ENCODE assay signal across 9 cellular contexts in the genomic region with DNA sequence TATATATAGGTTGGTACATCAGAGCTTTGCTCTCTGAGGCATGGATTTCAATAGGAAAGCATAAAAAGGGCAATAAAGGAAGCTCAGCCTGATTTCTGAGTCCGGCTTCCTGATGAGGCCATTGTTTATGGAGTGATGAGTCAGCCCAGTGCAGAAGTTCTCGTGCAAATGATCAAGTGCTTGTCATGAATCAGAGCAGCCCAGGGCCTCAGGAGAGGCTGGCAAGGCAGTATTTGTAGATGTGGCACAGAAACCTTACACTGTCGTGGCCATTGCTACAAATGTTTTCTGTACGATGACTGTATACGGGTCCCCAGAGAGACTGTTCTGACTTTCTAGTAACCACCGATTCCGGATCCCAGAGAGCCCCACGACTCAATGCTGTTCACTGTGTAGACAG. TPM values are rescaled to one million over a fixed set of nuclear protein-coding genes. Genes with fewer than 3 reads are reported as not detected.
A peak's percentile ranks its signal among the peaks of the same experiment; 100 is the strongest.
DNase-seq lines count a peak whose midpoint lies in the region; ATAC-seq, FAIRE-seq and TF ChIP-seq lines count a peak whose summit lies in the region.
"Had no signal": no experiment of that assay in that cellular context is flagged by ENCODE, and none has a peak within 500 bp of the region (broad histone marks: within the 10 kb centered on the region; RNA-seq: fewer than 3 reads in every experiment).

No MANE protein-coding gene starts in this region.

- POLR2A ChIA-PET in A549 (lab: Yijun Ruan, JAX), result interaction anchor here (0.6 to 1.0 kb wide), 2 partner anchors 12 to 289 kb away, joined by 3 read pairs; no protein-coding TSS in a partner anchor
- POLR2A ChIA-PET in HCT116 (lab: Charles Lee), result interaction anchor here (0.8 kb wide), 1 partner anchor 10 kb away, joined by 3 read pairs; no protein-coding TSS in a partner anchor

- RAD21 ChIA-PET in HCT116 (lab: Charles Lee; ENCODE audit: low non-redundant PET in 1 of 2, low total read pairs in 2 of 2, uncharacterized antibody in 2 of 2, unreplicated experiment in 2 of 2), result interaction anchor here in 1 of 2 experiments (0.6 kb wide), 1 partner anchor 317 kb away, joined by 5 read pairs; no protein-coding TSS in a partner anchor

- intact Hi-C loops in HCT116 (cut with micrococcal nuclease), result no loop called here
- intact Hi-C loops in sciatic nerve (cut with DNase I), result no loop called here

- no TSS peak for BruUV-seq in HCT116 (replicated peaks; lab: Mats Ljungman, UMichigan)

- H3K4me3 ChIP-seq in A549 (no peak overlapping the region), HCT116 (replicated peaks in 1 of 2; ENCODE audit: low read depth in 1 of 2, low read length in 2 of 2) (peak overlapping the region in 1 of 2 experiments; percentile 32; a peak in 1 of 4 replicates), SJSA1 (no peak overlapping the region), fibroblast of villous mesenchyme (ENCODE audit: low read depth, low read length) (no peak overlapping the region)

- H3K36me3 ChIP-seq in HCT116 (ENCODE audit: control insufficient read depth in 1 of 2, insufficient read depth in 2 of 2, low read length in 2 of 2) (no peaks in the 10 kb centered on the region), SJSA1 (no peaks in the 10 kb centered on the region)

- H3K79me2 ChIP-seq in HCT116 (ENCODE audit: insufficient read depth, low read length), result no peaks in the 10 kb centered on the region

- TF ChIP-seq RAD21 in A549 (conservative IDR thresholded peaks at IDR 0.05 in 1 of 2, IDR thresholded peaks at IDR 0.05 in 1 of 2) (no peak), HCT116 (IDR thresholded peaks at IDR 0.05; ENCODE audit: low read depth) (no peak)

- peak overlapping the region; percentile 51 for H3K4me2 ChIP-seq in A549
- peak overlapping the region; percentile 74 for H3K4me2 ChIP-seq in HCT116 (ENCODE audit: low read length)

- no peaks in the 10 kb centered on the region for H3K9me2 ChIP-seq in HCT116 (ENCODE audit: insufficient read depth)

- H2AFZ ChIP-seq in HCT116 (ENCODE audit: low read depth, low read length, poor library complexity, severe bottlenecking), result peak overlapping the region; percentile 92

- CTCF ChIA-PET in A549 (lab: Yijun Ruan, JAX), result interaction anchor here (1.6 to 5.1 kb wide), 3 partner anchors 10 to 20 kb away, joined by 3 to 38 read pairs (median 8); no protein-coding TSS in a partner anchor
- CTCF ChIA-PET in HCT116 (lab: Charles Lee), result interaction anchor here (1.2 kb wide), 1 partner anchor 10 kb away, joined by 6 read pairs; no protein-coding TSS in a partner anchor

- H3K27ac ChIP-seq in A549, result peak overlapping the region; percentile 71 to 75
- H3K27ac ChIP-seq in HCT116 (ENCODE audit: low read depth, low read length), result peak overlapping the region; percentile 48; the same call in 1 of the 2 replicates
- peak overlapping the region; percentile 93 for H3K27ac ChIP-seq in SJSA1

- H4K20me1 ChIP-seq in HCT116 (ENCODE audit: insufficient read depth), result no peaks in the 10 kb centered on the region

- peak; percentile 84 for DNase-seq in A549 (ENCODE audit: low read depth in 1 of 2, low spot score in 1 of 2)
- DNase-seq in HCT116 (ENCODE audit: low read depth, low spot score), result peak; percentile 66
- DNase-seq in SJSA1 (ENCODE audit: low read depth in 1 of 2, low spot score in 2 of 2), result peak; percentile 92 to 95
- DNase-seq in fibroblast of villous mesenchyme (ENCODE audit: low read depth), result peak; percentile 96
- no peak for DNase-seq in sciatic nerve (ENCODE audit: low spot score)
- no peak for DNase-seq in T-helper 9 cell
- no peak for DNase-seq in ecto neural progenitor cell (ENCODE audit: low spot score)
- DNase-seq in stimulated activated CD4-positive, alpha-beta T cell treated with anti-CD3 and anti-CD28 coated beads, Interleukin-4, amount 100 ng/mL, for 1 hour, result no peak
- DNase-seq: activated naive CD8-positive, alpha-beta T cell treated with anti-CD3 and anti-CD28 coated beads, Interleukin-2, amount 10 ng/mL, durations not matched to agents 7 days and 5 days had no signal

- TF ChIP-seq POLR2A in A549 (IDR thresholded peaks at IDR 0.05; ENCODE audit: low read length) (no peak), HCT116 (IDR thresholded peaks at IDR 0.05; ENCODE audit: borderline replicate concordance, extremely low read depth, insufficient read depth, insufficient read length) (no peak)

- 2% methylated on average over 8 of the region's 8 CpGs for WGBS in A549 (ENCODE audit: missing lambda C conversion rate)

- 0 out of 3 replicates have a peak, but pooled peaks cover 3% of the 10 kb centered on the region for H3K9me3 ChIP-seq in A549
- peaks cover 0 to 5% of the 10 kb centered on the region in 2 experiments; a peak in 1 of 4 replicates for H3K9me3 ChIP-seq in HCT116 (ENCODE audit: control insufficient read depth in 1 of 2, insufficient read depth in 1 of 2, low read depth in 1 of 2, low read length in 2 of 2)
- H3K9me3 ChIP-seq in SJSA1 (replicated peaks), result no peaks in the 10 kb centered on the region

- FAIRE-seq in A549 (lab: Jason Lieb, UNC), result no peak

- TF ChIP-seq CTCF in A549 (IDR thresholded peaks at IDR 0.05) (no peak), HCT116 (IDR thresholded peaks at IDR 0.05 in 2 of 3, conservative IDR thresholded peaks at IDR 0.05 in 1 of 3; ENCODE audit: borderline replicate concordance in 1 of 3, insufficient read depth in 1 of 3, low read depth in 2 of 3, low read length in 2 of 3) (no peak), fibroblast of villous mesenchyme (IDR thresholded peaks at IDR 0.05; ENCODE audit: insufficient read depth, low read depth, low read length) (no peak)

- H3K9ac ChIP-seq in HCT116 (ENCODE audit: low read length), result peak overlapping the region; percentile 13; the same call in 1 of the 2 replicates

- TF ChIP-seq EP300 in A549 (IDR thresholded peaks at IDR 0.05), result no peak

- ATAC-seq in A549, result peak; percentile 96 to 98
- peak; percentile 94 for ATAC-seq in HCT116
- peak; percentile 77 for ATAC-seq in sciatic nerve

- H3K27me3 ChIP-seq in HCT116 (ENCODE audit: insufficient read depth, low read length) (peaks cover under 1% of the 10 kb centered on the region; the same call in 1 of the 2 replicates), SJSA1 (replicated peaks) (no peaks in the 10 kb centered on the region)

- peaks cover 11% of the 10 kb centered on the region for H3K4me1 ChIP-seq in A549
- H3K4me1 ChIP-seq in HCT116 (ENCODE audit: control insufficient read depth in 1 of 2, insufficient read depth in 2 of 2, low read length in 2 of 2), result peaks cover 8 to 20% of the 10 kb centered on the region in 2 experiments
- peaks cover 53% of the 10 kb centered on the region for H3K4me1 ChIP-seq in SJSA1 (replicated peaks)

TF ChIP-seq in A549, 52 proteins besides CTCF, POLR2A, EP300 and RAD21:
- peak; percentile 67 for TF ChIP-seq MAFK (IDR thresholded peaks at IDR 0.05; ENCODE audit: partially characterized antibody)
- TF ChIP-seq EHMT2 (IDR thresholded peaks at IDR 0.05; ENCODE audit: low read depth), result no peak
- peak; percentile 52; the same call in 1 of the 2 replicates for TF ChIP-seq FOSL2 (IDR thresholded peaks at IDR 0.05)
- TF ChIP-seq FOSL2 (CRISPR knock-in tag; IDR thresholded peaks at IDR 0.05), result peak; percentile 80
- no peak for TF ChIP-seq CHD4 (IDR thresholded peaks at IDR 0.05; ENCODE audit: borderline replicate concordance)
- TF ChIP-seq JUNB (IDR thresholded peaks at IDR 0.05), result 0 out of 2 replicates have a peak, but pooled peaks have one; percentile 15

TF ChIP-seq in HCT116, 20 proteins besides CTCF, POLR2A, EP300 and RAD21 (continues in another document):
- TF ChIP-seq SP1 (IDR thresholded peaks at IDR 0.05; ENCODE audit: low read depth), result peak; percentile 38; the same call in 1 of the 2 replicates
- no peak for TF ChIP-seq EGR1 (IDR thresholded peaks at IDR 0.05; ENCODE audit: low read depth)
- TF ChIP-seq, protein P1, sequence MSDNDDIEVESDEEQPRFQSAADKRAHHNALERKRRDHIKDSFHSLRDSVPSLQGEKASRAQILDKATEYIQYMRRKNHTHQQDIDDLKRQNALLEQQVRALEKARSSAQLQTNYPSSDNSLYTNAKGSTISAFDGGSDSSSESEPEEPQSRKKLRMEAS (IDR thresholded peaks at IDR 0.05), result 0 out of 2 replicates have a peak, but pooled peaks have one; percentile 26
- no peak for TF ChIP-seq EZH2phosphoT487 (IDR thresholded peaks at IDR 0.05; ENCODE audit: borderline replicate concordance)
- no peak for TF ChIP-seq YY1 (IDR thresholded peaks at IDR 0.05; ENCODE audit: extremely low read depth, insufficient replicate concordance, low read depth, low read length)
- TF ChIP-seq ZNF274 (IDR thresholded peaks at IDR 0.05; ENCODE audit: low read depth, low read length), result no peak
- TF ChIP-seq TCF7L2 (IDR thresholded peaks at IDR 0.05; ENCODE audit: borderline replicate concordance, extremely low read depth, insufficient read depth, insufficient read length), result no peak
- peak; percentile 77 for TF ChIP-seq JUND (IDR thresholded peaks at IDR 0.05)
- no peak for TF ChIP-seq SIN3A (IDR thresholded peaks at IDR 0.05; ENCODE audit: low read depth)
- TF ChIP-seq CBX3 (IDR thresholded peaks at IDR 0.05; ENCODE audit: low read depth), result no peak
- TF ChIP-seq EZH2 (IDR thresholded peaks at IDR 0.05), result no peak
- TF ChIP-seq, protein P2, sequence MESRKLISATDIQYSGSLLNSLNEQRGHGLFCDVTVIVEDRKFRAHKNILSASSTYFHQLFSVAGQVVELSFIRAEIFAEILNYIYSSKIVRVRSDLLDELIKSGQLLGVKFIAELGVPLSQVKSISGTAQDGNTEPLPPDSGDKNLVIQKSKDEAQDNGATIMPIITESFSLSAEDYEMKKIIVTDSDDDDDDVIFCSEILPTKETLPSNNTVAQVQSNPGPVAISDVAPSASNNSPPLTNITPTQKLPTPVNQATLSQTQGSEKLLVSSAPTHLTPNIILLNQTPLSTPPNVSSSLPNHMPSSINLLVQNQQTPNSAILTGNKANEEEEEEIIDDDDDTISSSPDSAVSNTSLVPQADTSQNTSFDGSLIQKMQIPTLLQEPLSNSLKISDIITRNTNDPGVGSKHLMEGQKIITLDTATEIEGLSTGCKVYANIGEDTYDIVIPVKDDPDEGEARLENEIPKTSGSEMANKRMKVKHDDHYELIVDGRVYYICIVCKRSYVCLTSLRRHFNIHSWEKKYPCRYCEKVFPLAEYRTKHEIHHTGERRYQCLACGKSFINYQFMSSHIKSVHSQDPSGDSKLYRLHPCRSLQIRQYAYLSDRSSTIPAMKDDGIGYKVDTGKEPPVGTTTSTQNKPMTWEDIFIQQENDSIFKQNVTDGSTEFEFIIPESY (IDR thresholded peaks at IDR 0.05; ENCODE audit: extremely low read depth, insufficient replicate concordance, low read length), result no peak

RNA-seq across cellular contexts. Expression of a gene that starts 26.7 kb away (rescaled TPM):
- polyA plus RNA-seq in A549 (2011; rRNA removed) (not detected in 2 replicates), A549 (2017; fragmentation: RNase III; extraction: RNeasy Plus Mini Kit Qiagen cat#74134 plus additional on column Dnase treatment) (not detected in 3 replicates)
- polyA plus RNA-seq in A549 (2012; cell fraction: cytosol; rRNA removed), result not detected in 2 replicates
- not detected in 2 replicates for polyA plus RNA-seq in A549 (2012; cell fraction: nucleus; rRNA removed)
- not detected in 2 replicates for polyA minus RNA-seq in A549 (2011; rRNA and poly(A)+ RNA removed)
- total RNA-seq in HCT116 (2021; ENCODE audit: unreplicated experiment) (not detected), fibroblast of villous mesenchyme (under 0.01 TPM in 1 of 2 replicates, not detected in the other), sciatic nerve (not detected)
- not detected in 2 replicates for polyA plus RNA-seq in HCT116 (2012)
- 0.22 TPM in 1 of 2 replicates, not detected in the other for total RNA-seq in SJSA1 (2014; rRNA removed; shearing (Covaris generic))

Comparison
In these comparisons a context has a peak if more than half of its experiments do, and no peak if none do; other contexts are left out.
1. DNase-seq: peak in A549 (2 of 2), HCT116 (single experiment), SJSA1 (2 of 2) and fibroblast of villous mesenchyme (single experiment); none in sciatic nerve (single experiment), T-helper 9 cell (single experiment), ecto neural progenitor cell (single experiment) and stimulated activated CD4-positive, alpha-beta T cell treated with anti-CD3 and anti-CD28 coated beads, Interleukin-4, amount 100 ng/mL, for 1 hour (single experiment).
2. Peak in every context shown above with its lines, with median percentiles within 50 percentile points of each other: ATAC-seq and H3K27ac ChIP-seq.